Comparison of ENCODE assay signal across 10 cellular contexts in the genomic region with DNA sequence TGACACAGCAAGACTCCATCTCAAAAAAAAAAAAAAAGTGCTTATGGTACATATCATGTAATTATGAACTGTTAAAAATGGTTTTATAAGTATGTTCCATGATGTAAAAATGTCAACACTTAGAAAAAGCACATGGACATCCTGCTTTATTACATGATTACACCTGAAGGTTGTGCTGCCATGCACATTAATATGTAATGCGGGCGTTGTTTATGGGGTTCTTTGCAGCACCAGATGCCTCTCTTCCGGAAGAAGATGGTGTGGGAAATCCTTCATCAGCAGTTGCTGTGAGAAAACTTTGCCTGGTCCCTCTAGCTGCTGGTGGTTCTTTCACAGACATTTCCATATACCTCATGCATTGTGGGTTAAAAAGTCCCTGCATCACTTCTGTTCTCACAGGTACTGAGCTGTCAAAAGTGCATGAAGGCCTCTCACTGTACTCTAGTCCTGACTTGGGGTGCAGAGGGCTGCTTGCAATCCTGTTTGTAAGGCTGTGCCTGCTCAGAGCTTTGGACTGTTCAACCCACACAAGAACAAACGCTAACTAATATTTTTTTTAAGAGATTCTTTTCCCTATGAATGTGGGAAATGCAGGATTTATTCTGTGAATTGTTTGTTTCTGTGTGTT. TPM values are rescaled to one million over a fixed set of nuclear protein-coding genes. Genes with fewer than 3 reads are reported as not detected.
DNase-seq lines count a peak whose midpoint lies in the region; ATAC-seq and TF ChIP-seq lines count a peak whose summit lies in the region.
"Had no signal": no experiment of that assay in that cellular context is flagged by ENCODE, and none has a peak within 500 bp of the region (broad histone marks: within the 10 kb centered on the region; RNA-seq: fewer than 3 reads in every experiment).

No MANE protein-coding gene starts in this region.

- no peaks in the 10 kb centered on the region for H3K9me3 Mint-ChIP-seq in activated T-helper 1 cell treated with anti-CD3 and anti-CD28 coated beads, Interleukin-12 subunit alpha, Interleukin-12 subunit beta, Interleukin-2, Interleukin-4 antibody, amounts not matched to agents 30 ng/mL and 10 ng/mL and 1 ng/mL, durations not matched to agents 14 hours and 24 hours and 36 hours
- H3K9me3 Mint-ChIP-seq: activated B cell treated with CpG ODN at 0.5 μM for 24 hours had no signal

- H3K36me3 Mint-ChIP-seq in activated T-helper 1 cell treated with anti-CD3 and anti-CD28 coated beads, Interleukin-12 subunit alpha, Interleukin-12 subunit beta, Interleukin-2, Interleukin-4 antibody, amounts not matched to agents 30 ng/mL and 10 ng/mL and 1 ng/mL, durations not matched to agents 14 hours and 24 hours and 36 hours (ENCODE audit: low read depth) = peaks cover 25% of the 10 kb centered on the region

- TF ChIP-seq CTCF in cardiac muscle cell (IDR thresholded peaks at IDR 0.05; ENCODE audit: low read depth, low read length) (no peak), heart left ventricle (IDR thresholded peaks at IDR 0.05) (no peak), lung (IDR thresholded peaks at IDR 0.05; ENCODE audit: control extremely low read depth, extremely low read depth) (no peak), tibial nerve (IDR thresholded peaks at IDR 0.05) (no peak)

- H3K4me3 ChIP-seq in cardiac muscle cell (no peak overlapping the region), heart left ventricle (no peak overlapping the region), lung (no peak overlapping the region), tibial nerve (no peak overlapping the region)
- H3K4me3 ChIP-seq: pancreas had no signal

- H3K36me3 ChIP-seq in cardiac muscle cell = peaks cover 35% of the 10 kb centered on the region
- H3K36me3 ChIP-seq in heart left ventricle = peaks cover 0 to 58% (median 51%) of the 10 kb centered on the region in 9 donors
- peaks cover 10 to 18% of the 10 kb centered on the region in 2 donors for H3K36me3 ChIP-seq in lung (ENCODE audit: control insufficient read depth in 2 of 2, insufficient read depth in 2 of 2, low read length in 2 of 2)
- H3K36me3 ChIP-seq in tibial nerve = peaks cover 0 to 49% (median 0%) of the 10 kb centered on the region in 3 donors

- no peaks in the 10 kb centered on the region for H3K4me1 ChIP-seq in cardiac muscle cell (ENCODE audit: low read depth)
- H3K4me1 ChIP-seq in heart left ventricle = peaks cover 0 to 17% (median 10%) of the 10 kb centered on the region in 12 donors
- peaks cover 4 to 6% of the 10 kb centered on the region in 2 donors for H3K4me1 ChIP-seq in lung (ENCODE audit: control insufficient read depth in 2 of 2, insufficient read depth in 2 of 2, low read length in 2 of 2)
- H3K4me1 ChIP-seq in tibial nerve = peaks cover 0 to 30% (median 16%) of the 10 kb centered on the region in 4 donors

- no peak for ATAC-seq in heart left ventricle
- ATAC-seq in lung (ENCODE audit: insufficient read depth, low FRiP score) = peak; percentile 82
- ATAC-seq in HG02763 (IDR thresholded peaks at IDR 0.05; ENCODE audit: unreplicated experiment) = no peak
- ATAC-seq in HG02678 (IDR thresholded peaks at IDR 0.05; ENCODE audit: unreplicated experiment) = no peak

- WGBS in heart left ventricle, 4 donors = 80 to 86% (median 83%) methylated on average over 4 of the region's 4 CpGs
- 71 to 80% methylated on average over 4 of the region's 4 CpGs for WGBS in lung, 2 donors
- 56 to 62% methylated on average over 4 of the region's 4 CpGs for WGBS in tibial nerve, 2 donors

- peak overlapping the region; percentile 35 for H3K27ac ChIP-seq in cardiac muscle cell
- H3K27ac ChIP-seq in heart left ventricle = peak overlapping the region in 5 of 12 donors; percentile 2 to 47 (median 33)
- peak overlapping the region in 1 of 2 donors; percentile 84 for H3K27ac ChIP-seq in lung (ENCODE audit: low read depth in 1 of 2, low read length in 1 of 2)
- peak overlapping the region in 3 of 4 donors; percentile 67 to 87 (median 85) for H3K27ac ChIP-seq in tibial nerve
- H3K27ac ChIP-seq in substantia nigra (ENCODE audit: low read depth, low read length, poor library complexity, severe bottlenecking) = no peak overlapping the region
- H3K27ac ChIP-seq: pancreas had no signal

- TF ChIP-seq EP300 in tibial nerve (IDR thresholded peaks at IDR 0.05) = no peak

- peak overlapping the region; percentile 20 for H3K27ac Mint-ChIP-seq in activated T-helper 1 cell treated with anti-CD3 and anti-CD28 coated beads, Interleukin-12 subunit alpha, Interleukin-12 subunit beta, Interleukin-2, Interleukin-4 antibody, amounts not matched to agents 30 ng/mL and 10 ng/mL and 1 ng/mL, durations not matched to agents 14 hours and 24 hours and 36 hours
- H3K27ac Mint-ChIP-seq: activated B cell treated with CpG ODN at 0.5 μM for 24 hours had no signal

- intact Hi-C loops in heart left ventricle (cut with DNase I) = no loop called here
- intact Hi-C loops in activated T-helper 1 cell treated with anti-CD3 and anti-CD28 coated beads, Interleukin-12 subunit alpha, Interleukin-12 subunit beta, Interleukin-2, Interleukin-4 antibody, amounts not matched to agents 30 ng/mL and 10 ng/mL and 1 ng/mL, durations not matched to agents 14 hours and 24 hours and 36 hours (cut with micrococcal nuclease) = no loop called here

- H3K27me3 ChIP-seq in cardiac muscle cell (no peaks in the 10 kb centered on the region), heart left ventricle (no peaks in the 10 kb centered on the region), lung (ENCODE audit: control insufficient read depth, insufficient read depth) (no peaks in the 10 kb centered on the region), tibial nerve (no peaks in the 10 kb centered on the region)
- H3K27me3 ChIP-seq: pancreas had no signal

- peaks cover 17% of the 10 kb centered on the region for H3K4me1 Mint-ChIP-seq in activated T-helper 1 cell treated with anti-CD3 and anti-CD28 coated beads, Interleukin-12 subunit alpha, Interleukin-12 subunit beta, Interleukin-2, Interleukin-4 antibody, amounts not matched to agents 30 ng/mL and 10 ng/mL and 1 ng/mL, durations not matched to agents 14 hours and 24 hours and 36 hours (ENCODE audit: low read depth)
- H3K4me1 Mint-ChIP-seq: activated B cell treated with CpG ODN at 0.5 μM for 24 hours had no signal

- no peaks in the 10 kb centered on the region for H3K27me3 Mint-ChIP-seq in activated T-helper 1 cell treated with anti-CD3 and anti-CD28 coated beads, Interleukin-12 subunit alpha, Interleukin-12 subunit beta, Interleukin-2, Interleukin-4 antibody, amounts not matched to agents 30 ng/mL and 10 ng/mL and 1 ng/mL, durations not matched to agents 14 hours and 24 hours and 36 hours (ENCODE audit: insufficient read depth)
- H3K27me3 Mint-ChIP-seq: activated B cell treated with CpG ODN at 0.5 μM for 24 hours had no signal

- no peak for DNase-seq in cardiac muscle cell (ENCODE audit: low read depth in 1 of 2, low spot score in 1 of 2)
- DNase-seq in heart left ventricle = no peak
- DNase-seq in activated T-helper 1 cell treated with anti-CD3 and anti-CD28 coated beads, Interleukin-12 subunit alpha, Interleukin-12 subunit beta, Interleukin-2, Interleukin-4 antibody, amounts not matched to agents 30 ng/mL and 10 ng/mL and 1 ng/mL, durations not matched to agents 14 hours and 24 hours and 36 hours (ENCODE audit: low spot score) = no peak
- DNase-seq in lung (ENCODE audit: low spot score) = no peak
- DNase-seq in tibial nerve (ENCODE audit: low spot score in 2 of 2) = no peak
- no peak for DNase-seq in substantia nigra (lab: John Stamatoyannopoulos, UW)
- DNase-seq: activated B cell treated with CpG ODN at 0.5 μM for 24 hours, pancreas had no signal

- no peak overlapping the region for H3K4me3 Mint-ChIP-seq in activated T-helper 1 cell treated with anti-CD3 and anti-CD28 coated beads, Interleukin-12 subunit alpha, Interleukin-12 subunit beta, Interleukin-2, Interleukin-4 antibody, amounts not matched to agents 30 ng/mL and 10 ng/mL and 1 ng/mL, durations not matched to agents 14 hours and 24 hours and 36 hours
- H3K4me3 Mint-ChIP-seq: activated B cell treated with CpG ODN at 0.5 μM for 24 hours had no signal

- TF ChIP-seq POLR2A in heart left ventricle (IDR thresholded peaks at IDR 0.05) = no peak
- no peak for TF ChIP-seq POLR2A in tibial nerve (IDR thresholded peaks at IDR 0.05)

- no peaks in the 10 kb centered on the region for H3K9me3 ChIP-seq in cardiac muscle cell (ENCODE audit: low read depth)
- H3K9me3 ChIP-seq in heart left ventricle = no peaks in the 10 kb centered on the region
- no peaks in the 10 kb centered on the region for H3K9me3 ChIP-seq in lung (ENCODE audit: control insufficient read depth in 2 of 2, insufficient read depth in 1 of 2, low read length in 1 of 2)
- H3K9me3 ChIP-seq in tibial nerve = no peaks in the 10 kb centered on the region
- H3K9me3 ChIP-seq: pancreas had no signal

RNA-seq across cellular contexts. Expression of a gene that starts 43.6 kb away (rescaled TPM):
- total RNA-seq in cardiac muscle cell (23.7 and 53.6 TPM in 2 replicates), heart left ventricle (10 to 100 TPM; 19.3 to 42.4 (median 33.1) TPM), lung (10 to 100 TPM; 29.4 to 42.1 TPM), tibial nerve (10 to 100 TPM; 27.5 to 84.9 (median 28.9) TPM)
- polyA plus RNA-seq in cardiac muscle cell (26.9 and 37.7 TPM in 2 replicates), heart left ventricle (10 to 100 TPM in 1 of 2 donors, 1 to 10 TPM in 1; 7.7 to 25.9 TPM), lung (10 to 100 TPM in 1 of 2 donors, 1 to 10 TPM in 1; 7.5 to 11.4 TPM)
- 33.5 and 34.6 TPM in 2 replicates for total RNA-seq in activated T-helper 1 cell treated with anti-CD3 and anti-CD28 coated beads, Interleukin-12 subunit alpha, Interleukin-12 subunit beta, Interleukin-2, Interleukin-4 antibody, amounts not matched to agents 30 ng/mL and 10 ng/mL and 1 ng/mL, durations not matched to agents 14 hours and 24 hours and 36 hours
